Comparison of ENCODE assay signal across 12 cellular contexts in the genomic region with DNA sequence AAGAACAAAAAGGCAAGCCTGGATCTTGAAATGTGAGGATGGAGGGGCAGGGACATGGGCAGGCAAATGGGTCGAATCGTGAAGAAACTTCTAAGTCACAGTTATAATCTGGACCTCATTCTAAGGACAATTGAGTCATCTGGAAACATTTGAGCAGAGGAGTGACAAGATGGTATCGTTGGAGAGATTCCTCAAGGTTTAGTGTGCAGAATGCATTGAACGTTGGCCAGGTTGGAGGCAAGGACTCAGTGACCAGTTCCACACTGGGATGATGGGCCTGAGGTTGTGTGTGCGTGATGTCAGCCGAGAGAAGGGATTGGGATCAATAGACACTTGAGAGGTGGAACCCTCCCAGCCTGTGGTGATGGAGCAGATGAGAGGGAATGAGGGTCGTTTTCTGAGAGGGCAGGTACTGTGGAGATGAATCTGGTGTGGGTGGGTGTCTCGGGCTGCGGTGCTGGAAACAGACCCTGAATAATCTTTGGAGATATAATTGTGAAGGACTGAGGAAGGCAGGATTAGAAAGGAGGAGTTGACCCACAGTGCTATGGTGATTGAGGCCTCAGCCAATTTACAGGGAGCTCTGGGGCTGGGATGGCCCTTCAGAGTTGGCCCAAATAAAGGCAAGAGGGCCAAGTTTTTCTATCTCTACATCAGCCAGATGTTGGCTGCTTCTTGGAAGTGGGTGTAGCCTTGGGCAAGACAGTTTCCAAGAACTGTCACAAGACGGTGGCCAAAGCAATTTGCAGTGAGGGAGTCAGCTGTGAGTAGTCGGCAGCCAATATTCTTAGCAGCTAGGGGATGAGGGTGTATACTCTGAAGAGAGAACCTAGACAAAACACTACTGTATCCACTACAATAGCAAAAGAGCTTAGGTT. TPM values are rescaled to one million over a fixed set of nuclear protein-coding genes. Genes with fewer than 3 reads are reported as not detected.
DNase-seq lines count a peak whose midpoint lies in the region; ATAC-seq and TF ChIP-seq lines count a peak whose summit lies in the region.
"Had no signal": no experiment of that assay in that cellular context is flagged by ENCODE, and none has a peak within 500 bp of the region (broad histone marks: within the 10 kb centered on the region; RNA-seq: fewer than 3 reads in every experiment).

No MANE protein-coding gene starts in this region.

- POLR2A ChIA-PET in CD8-positive, alpha-beta memory T cell (lab: Charles Lee): no interaction called here

- CTCF ChIA-PET in CD8-positive, alpha-beta memory T cell (lab: Charles Lee): no interaction called here

- no peak for TF ChIP-seq CTCF in heart left ventricle (IDR thresholded peaks at IDR 0.05)

- no peak overlapping the region for H3K4me3 Mint-ChIP-seq in CD8-positive, alpha-beta memory T cell

- H3K27ac Mint-ChIP-seq in CD8-positive, alpha-beta memory T cell: no peak overlapping the region

- H3K9me3 Mint-ChIP-seq in CD8-positive, alpha-beta memory T cell: peaks cover 0 to 5% (median 0%) of the 10 kb centered on the region in 5 donors

- H3K9me3 ChIP-seq in heart left ventricle: no peaks in the 10 kb centered on the region
- no peaks in the 10 kb centered on the region for H3K9me3 ChIP-seq in CD8-positive, alpha-beta memory T cell (ENCODE audit: low read length)
- H3K9me3 ChIP-seq: pancreas had no signal

- intact Hi-C loops in heart left ventricle (cut with DNase I) (loop anchor here in 1 of 10 donors (5.0 kb wide), 1 partner anchor 72 kb away; no protein-coding TSS in a partner anchor), sciatic nerve (cut with DNase I) (no loop called here)

- TF ChIP-seq POLR2A in heart left ventricle (IDR thresholded peaks at IDR 0.05): no peak

- H3K4me1 Mint-ChIP-seq in CD8-positive, alpha-beta memory T cell: peaks cover 6 to 12% (median 7%) of the 10 kb centered on the region in 3 donors

- WGBS in heart left ventricle, 4 donors: 81 to 86% (median 83%) methylated on average over 11 of the region's 11 CpGs

- peaks cover 14 to 48% (median 40%) of the 10 kb centered on the region in 12 donors for H3K4me1 ChIP-seq in heart left ventricle
- no peaks in the 10 kb centered on the region for H3K4me1 ChIP-seq in CD8-positive, alpha-beta memory T cell (ENCODE audit: insufficient read depth, low read length)
- H3K4me1 ChIP-seq: pancreas had no signal

- peaks cover 17 to 46% of the 10 kb centered on the region in 2 donors for H3K27me3 Mint-ChIP-seq in CD8-positive, alpha-beta memory T cell

- ATAC-seq in heart left ventricle (peak in 3 of 4 donors; percentile 23 to 67 (median 62)), sciatic nerve (peak; percentile 92)

- DNase-seq in EH (ENCODE audit: low read depth): peak; percentile 78
- peak in 2 of 5 donors; percentile 44 to 51 for DNase-seq in heart left ventricle
- DNase-seq in sciatic nerve (ENCODE audit: low spot score): peak; percentile 71
- DNase-seq in CD8-positive, alpha-beta memory T cell: no peak
- no peak for DNase-seq in CD1c-positive myeloid dendritic cell (ENCODE audit: extremely low spot score)
- no peak for DNase-seq in D341Med (ENCODE audit: low spot score)
- DNase-seq in GDM1 (lab: John Stamatoyannopoulos, UW): no peak
- DNase-seq: dermis blood vessel endothelial cell, NCI-H1436 treated with DMSO at 0.1 percent for 48 hours, pancreas had no signal

- no peak overlapping the region for H3K4me3 ChIP-seq in heart left ventricle
- no peak overlapping the region for H3K4me3 ChIP-seq in CD8-positive, alpha-beta memory T cell (ENCODE audit: low read length)
- H3K4me3 ChIP-seq: pancreas had no signal

- H3K27ac ChIP-seq in angular gyrus (ENCODE audit: low read depth, low read length) (peak overlapping the region; percentile 31), heart left ventricle (peak overlapping the region in 3 of 12 donors; percentile 4 to 67 (median 53))
- H3K27ac ChIP-seq in CD8-positive, alpha-beta memory T cell (ENCODE audit: low read depth, low read length): no peak overlapping the region
- H3K27ac ChIP-seq: VCaP had no signal

- H3K36me3 ChIP-seq in heart left ventricle: no peaks in the 10 kb centered on the region
- no peaks in the 10 kb centered on the region for H3K36me3 ChIP-seq in CD8-positive, alpha-beta memory T cell (ENCODE audit: insufficient read depth, low read length)
- H3K36me3 ChIP-seq: pancreas had no signal

- no peaks in the 10 kb centered on the region for H3K27me3 ChIP-seq in heart left ventricle
- H3K27me3 ChIP-seq in CD8-positive, alpha-beta memory T cell (ENCODE audit: insufficient read depth, low read length, poor library complexity, severe bottlenecking): no peaks in the 10 kb centered on the region
- H3K27me3 ChIP-seq: pancreas had no signal

- H3K36me3 Mint-ChIP-seq in CD8-positive, alpha-beta memory T cell: peaks cover 0 to 3% (median 0%) of the 10 kb centered on the region in 3 donors

RNA-seq across cellular contexts. Expression of a gene that starts 5.8 kb away (rescaled TPM):
- total RNA-seq in heart left ventricle: 10 to 100 TPM; 50.7 to 84.4 (median 70.9) TPM
- 10 to 100 TPM; 16.0 to 25.5 TPM for polyA plus RNA-seq in heart left ventricle
- total RNA-seq in sciatic nerve: 167 TPM
- total RNA-seq in CD8-positive, alpha-beta memory T cell: 1 to 10 TPM; 6.1 to 6.3 TPM
- polyA plus RNA-seq in CD8-positive, alpha-beta memory T cell: 0.70 TPM

Comparison
In these comparisons a context has a peak if more than half of its experiments do, and no peak if none do; other contexts are left out.
1. DNase-seq: peak in EH (single experiment) and sciatic nerve (single experiment); none in CD8-positive, alpha-beta memory T cell (0 of 5), CD1c-positive myeloid dendritic cell (single experiment), D341Med (single experiment) and GDM1 (single experiment).
2. RNA of a gene that starts 5.8 kb away (total RNA-seq): 167 TPM in sciatic nerve (single experiment) and 50.7 to 84.4 TPM in heart left ventricle; 6.1 to 6.3 TPM in CD8-positive, alpha-beta memory T cell; every median in the first group is over 4 times any median in the second.